In genomic region chr22:45638834-45639746, GRCh38 we compare ENCODE assay signal across 8 cellular contexts. TPM values are rescaled to one million over a fixed set of nuclear protein-coding genes. Genes with fewer than 3 reads are reported as not detected.
DNase-seq lines count a peak whose midpoint lies in the region; ATAC-seq, FAIRE-seq and TF ChIP-seq lines count a peak whose summit lies in the region.

No MANE protein-coding gene starts in this region.

- no peak overlapping the region for H2AFZ ChIP-seq in Karpas-422 (ENCODE audit: low read length)

- FAIRE-seq in kidney (lab: Jason Lieb, UNC) = no peak

- H3K36me3 Mint-ChIP-seq in activated naive CD8-positive, alpha-beta T cell treated with anti-CD3 and anti-CD28 coated beads, Interleukin-2, amount 50 U/mL, for 24 hours (ENCODE audit: low read depth) = no peaks in the 10 kb centered on the region

- no peaks in the 10 kb centered on the region for H3K9me2 ChIP-seq in Karpas-422 (replicated peaks; ENCODE audit: insufficient read depth, low read length)

- H3K4me1 ChIP-seq in kidney (ENCODE audit: control insufficient read depth in 1 of 2, insufficient read depth in 1 of 2, low read depth in 1 of 2, low read length in 2 of 2) (no peaks in the 10 kb centered on the region), Karpas-422 (ENCODE audit: low read length) (no peaks in the 10 kb centered on the region)

- in situ Hi-C loops in KBM-7 (cut with MboI; ENCODE audit: low pct_unique_long_range_greater_than_20kb, low sequenced_read_pairs) = no loop called here

- no peaks in the 10 kb centered on the region for H4K20me1 ChIP-seq in Karpas-422 (ENCODE audit: insufficient read depth, low read depth, low read length)

- DNase-seq in AG20443 (ENCODE audit: low spot score) = peak; percentile 91
- DNase-seq in KBM-7 = peak; percentile 58
- no peak for DNase-seq in activated naive CD8-positive, alpha-beta T cell treated with anti-CD3 and anti-CD28 coated beads, Interleukin-2, amount 50 U/mL, for 24 hours
- DNase-seq in kidney = peak; percentile 90
- no peak for DNase-seq in dedifferentiated amniotic fluid mesenchymal stem cell (ENCODE audit: extremely low spot score)
- DNase-seq in Karpas-422 = no peak
- no peak for DNase-seq in hepatic stellate cell (ENCODE audit: low spot score)

- ATAC-seq in activated naive CD8-positive, alpha-beta T cell treated with anti-CD3 and anti-CD28 coated beads, Interleukin-2, amount 50 U/mL, for 24 hours = peak; percentile 44
- ATAC-seq in GM18909 (IDR thresholded peaks at IDR 0.05; ENCODE audit: poor library complexity, unreplicated experiment) = no peak

- H3K27me3 ChIP-seq in Karpas-422 (ENCODE audit: low read length) = no peaks in the 10 kb centered on the region

- no peaks in the 10 kb centered on the region for H3K36me3 ChIP-seq in kidney (ENCODE audit: control insufficient read depth in 1 of 2, insufficient read depth in 2 of 2, low read length in 2 of 2)
- H3K36me3 ChIP-seq in Karpas-422 (ENCODE audit: insufficient read depth, low read length) = no peaks in the 10 kb centered on the region

- intact Hi-C loops in kidney (cut with DNase I) = no loop called here

- no peak overlapping the region for H3K27ac ChIP-seq in kidney (ENCODE audit: low read depth in 2 of 2, low read length in 2 of 2)
- no peak overlapping the region for H3K27ac ChIP-seq in Karpas-422 (ENCODE audit: low read length)

- no peak overlapping the region for H3K27ac Mint-ChIP-seq in activated naive CD8-positive, alpha-beta T cell treated with anti-CD3 and anti-CD28 coated beads, Interleukin-2, amount 50 U/mL, for 24 hours

- no peaks in the 10 kb centered on the region for H3K9me3 ChIP-seq in kidney (ENCODE audit: control insufficient read depth in 1 of 2, low read length in 2 of 2)
- H3K9me3 ChIP-seq in Karpas-422 (ENCODE audit: low read length) = no peaks in the 10 kb centered on the region

- H3K4me1 Mint-ChIP-seq in activated naive CD8-positive, alpha-beta T cell treated with anti-CD3 and anti-CD28 coated beads, Interleukin-2, amount 50 U/mL, for 24 hours = peaks cover 16% of the 10 kb centered on the region

- no peak overlapping the region for H3K4me3 Mint-ChIP-seq in activated naive CD8-positive, alpha-beta T cell treated with anti-CD3 and anti-CD28 coated beads, Interleukin-2, amount 50 U/mL, for 24 hours

- H3K4me2 ChIP-seq in Karpas-422 (ENCODE audit: low read depth, low read length, poor library complexity, severe bottlenecking) = no peak overlapping the region

- H3K9me3 Mint-ChIP-seq in activated naive CD8-positive, alpha-beta T cell treated with anti-CD3 and anti-CD28 coated beads, Interleukin-2, amount 50 U/mL, for 24 hours = no peaks in the 10 kb centered on the region

- TF ChIP-seq CTCF in kidney (IDR thresholded peaks at IDR 0.05; ENCODE audit: borderline replicate concordance, extremely low read depth, insufficient read depth) = no peak

- peaks cover 55% of the 10 kb centered on the region for H3K27me3 Mint-ChIP-seq in activated naive CD8-positive, alpha-beta T cell treated with anti-CD3 and anti-CD28 coated beads, Interleukin-2, amount 50 U/mL, for 24 hours

- no peak overlapping the region for H3K4me3 ChIP-seq in kidney (ENCODE audit: low read length in 2 of 2)
- H3K4me3 ChIP-seq in Karpas-422 (ENCODE audit: low read length) = no peak overlapping the region

- H3K79me2 ChIP-seq in Karpas-422 (ENCODE audit: low read length) = no peaks in the 10 kb centered on the region

- no peak overlapping the region for H3K9ac ChIP-seq in kidney (ENCODE audit: low read length in 2 of 2)
- H3K9ac ChIP-seq in Karpas-422 (ENCODE audit: low read length) = no peak overlapping the region

RNA-seq across cellular contexts. Expression of gene ATXN10, which starts 32.5 kb away (rescaled TPM):
- 121 TPM for total RNA-seq in kidney
- 142 TPM for polyA plus RNA-seq in kidney (ENCODE audit: insufficient read depth, low read depth, low replicate concordance)
- 112 and 210 TPM in 2 replicates for total RNA-seq in Karpas-422 (2014; rRNA removed; shearing (Covaris generic); ENCODE audit: low replicate concordance)

Comparison
In these comparisons a context has a peak if more than half of its experiments do, and no peak if none do; other contexts are left out.
1. DNase-seq: peak in AG20443 (single experiment), KBM-7 (single experiment) and kidney (single experiment); none in activated naive CD8-positive, alpha-beta T cell treated with anti-CD3 and anti-CD28 coated beads, Interleukin-2, amount 50 U/mL, for 24 hours (single experiment), dedifferentiated amniotic fluid mesenchymal stem cell (single experiment), Karpas-422 (single experiment) and hepatic stellate cell (single experiment).